ENCODE assay signal across 18 cellular contexts in the genomic region with DNA sequence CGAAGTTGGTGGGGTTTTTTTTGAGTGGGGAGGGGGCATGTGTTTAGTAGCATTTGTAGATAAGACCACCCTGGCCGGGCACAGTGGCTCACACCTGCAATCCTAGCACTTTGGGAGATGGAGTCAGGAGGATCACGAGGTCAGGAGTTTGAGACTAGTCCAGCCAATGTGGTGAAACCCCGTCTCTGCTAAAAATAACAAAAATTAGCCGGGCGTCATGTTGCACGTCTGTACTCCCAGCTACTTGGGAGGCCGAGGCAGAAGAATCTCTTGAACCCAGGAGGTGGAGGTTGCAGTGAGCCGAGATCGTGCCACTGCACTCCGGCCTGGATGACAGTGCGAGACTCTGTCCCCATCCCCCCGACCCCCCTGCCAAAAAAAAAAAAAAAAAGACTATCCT. TPM values are rescaled to one million over a fixed set of nuclear protein-coding genes. Genes with fewer than 3 reads are reported as not detected.
DNase-seq lines count a peak whose midpoint lies in the region; ATAC-seq and TF ChIP-seq lines count a peak whose summit lies in the region.
"Had no signal": no experiment of that assay in that cellular context is flagged by ENCODE, and none has a peak within 500 bp of the region (broad histone marks: within the 10 kb centered on the region; RNA-seq: fewer than 3 reads in every experiment).

No MANE protein-coding gene starts in this region.

- H3K27me3 ChIP-seq in cardiac muscle cell (no peaks in the 10 kb centered on the region), OCI-LY3 (ENCODE audit: low read depth, low read length) (no peaks in the 10 kb centered on the region), thyroid gland (no peaks in the 10 kb centered on the region)
- H3K27me3 ChIP-seq: SJCRH30 had no signal

- H3K36me3 ChIP-seq in cardiac muscle cell: no peaks in the 10 kb centered on the region
- no peaks in the 10 kb centered on the region for H3K36me3 ChIP-seq in OCI-LY3 (replicated peaks; ENCODE audit: low read depth, low read length)
- H3K36me3 ChIP-seq in thyroid gland: no peaks in the 10 kb centered on the region
- H3K36me3 ChIP-seq: SJCRH30 had no signal

- H3K27me3 Mint-ChIP-seq in memory B cell (peaks cover 2% of the 10 kb centered on the region), endothelial cell (ENCODE audit: unreplicated experiment) (no peaks in the 10 kb centered on the region)

- TF ChIP-seq CTCF in cardiac muscle cell (IDR thresholded peaks at IDR 0.05; ENCODE audit: low read depth, low read length) (no peak), OCI-LY3 (IDR thresholded peaks at IDR 0.05; ENCODE audit: low read depth, low read length) (no peak), thyroid gland (IDR thresholded peaks at IDR 0.05) (no peak), endothelial cell (IDR thresholded peaks at IDR 0.05; ENCODE audit: unreplicated experiment) (no peak)

- 52 to 65% methylated on average over 12 to 13 of the region's 13 CpGs for WGBS in thyroid gland, 2 donors

- H3K9me3 Mint-ChIP-seq in memory B cell (no peaks in the 10 kb centered on the region), endothelial cell (ENCODE audit: unreplicated experiment) (no peaks in the 10 kb centered on the region)
- H3K9me3 Mint-ChIP-seq: CD14-positive monocyte had no signal

- no peak overlapping the region for H3K9ac ChIP-seq in OCI-LY3 (ENCODE audit: low read length)

- H3K4me1 Mint-ChIP-seq in memory B cell (peaks cover 2% of the 10 kb centered on the region), endothelial cell (ENCODE audit: unreplicated experiment) (peaks cover 29% of the 10 kb centered on the region)
- H3K4me1 Mint-ChIP-seq: CD14-positive monocyte had no signal

- H3K4me2 ChIP-seq in OCI-LY3 (ENCODE audit: low read length): peak overlapping the region; percentile 8
- H3K4me2 ChIP-seq: A549 had no signal

- H2AFZ ChIP-seq in OCI-LY3 (ENCODE audit: low read depth, low read length): no peak overlapping the region

- intact Hi-C loops in left cardiac atrium (cut with DNase I): no loop called here
- intact Hi-C loops in thyroid gland (cut with DNase I): no loop called here

- peaks cover 26% of the 10 kb centered on the region for H3K4me1 ChIP-seq in cardiac muscle cell (ENCODE audit: low read depth)
- H3K4me1 ChIP-seq in OCI-LY3 (ENCODE audit: low read length): peaks cover 12% of the 10 kb centered on the region
- H3K4me1 ChIP-seq in thyroid gland: no peaks in the 10 kb centered on the region
- H3K4me1 ChIP-seq: A549, Caco-2, SJCRH30 had no signal

- H4K20me1 ChIP-seq in OCI-LY3 (ENCODE audit: insufficient read depth, low read length): no peaks in the 10 kb centered on the region

- H3K4me3 ChIP-seq in cardiac muscle cell (no peak overlapping the region), OCI-LY3 (ENCODE audit: low read length) (no peak overlapping the region), thyroid gland (replicated peaks in 1 of 3) (no peak overlapping the region)
- H3K4me3 ChIP-seq: A549, SJCRH30 had no signal

- H3K79me2 ChIP-seq in OCI-LY3 (ENCODE audit: low read length): no peaks in the 10 kb centered on the region

- no peak for ATAC-seq in left cardiac atrium
- peak; percentile 41 for ATAC-seq in memory B cell (ENCODE audit: low read depth)
- ATAC-seq: A549 had no signal

- TF ChIP-seq POLR2A in thyroid gland (IDR thresholded peaks at IDR 0.05): no peak

- no peaks in the 10 kb centered on the region for H3K36me3 Mint-ChIP-seq in memory B cell
- no peaks in the 10 kb centered on the region for H3K36me3 Mint-ChIP-seq in endothelial cell (ENCODE audit: low read depth, unreplicated experiment)
- H3K36me3 Mint-ChIP-seq: CD14-positive monocyte had no signal

- H3K27ac Mint-ChIP-seq in memory B cell (no peak overlapping the region), endothelial cell (ENCODE audit: unreplicated experiment) (no peak overlapping the region)
- H3K27ac Mint-ChIP-seq: CD14-positive monocyte had no signal

- H3K4me3 Mint-ChIP-seq in memory B cell: no peak overlapping the region
- H3K4me3 Mint-ChIP-seq in endothelial cell (ENCODE audit: unreplicated experiment): no peak overlapping the region
- H3K4me3 Mint-ChIP-seq: CD14-positive monocyte had no signal

- H3K9me3 ChIP-seq in cardiac muscle cell (ENCODE audit: low read depth): no peaks in the 10 kb centered on the region
- no peaks in the 10 kb centered on the region for H3K9me3 ChIP-seq in OCI-LY3 (ENCODE audit: insufficient read depth, low read length)
- H3K9me3 ChIP-seq in thyroid gland: no peaks in the 10 kb centered on the region
- H3K9me3 ChIP-seq: A549, Caco-2, SJCRH30 had no signal

- H3K27ac ChIP-seq in cardiac muscle cell (peak overlapping the region; percentile 62), OCI-LY3 (ENCODE audit: low read length) (no peak overlapping the region), thyroid gland (no peak overlapping the region)
- H3K27ac ChIP-seq: A549, SJCRH30 had no signal

- peak in 1 of 2 donors; percentile 35 for DNase-seq in cardiac muscle cell (ENCODE audit: low read depth in 1 of 2, low spot score in 1 of 2)
- DNase-seq in left cardiac atrium: no peak
- no peak for DNase-seq in memory B cell (ENCODE audit: low spot score in 2 of 2)
- peak; percentile 8 to 29 for DNase-seq in thyroid gland
- DNase-seq in ureter (ENCODE audit: low spot score): no peak
- no peak for DNase-seq in endothelial cell (ENCODE audit: low spot score)
- DNase-seq in activated T-cell treated with anti-CD3 and anti-CD28 coated beads for 4 hours: no peak
- DNase-seq: Caco-2, DMS79, GF-D8, Kasumi-1, NCI-H1436, NCI-H2029 treated with DMSO at 0.1 percent for 48 hours, NCI-H510A, SJCRH30 had no signal

RNA-seq across cellular contexts. Expression of gene CECR2, which starts 34.6 kb away (rescaled TPM):
- total RNA-seq in cardiac muscle cell: 17.3 and 32.3 TPM in 2 replicates
- 4.6 and 9.7 TPM in 2 replicates for polyA plus RNA-seq in cardiac muscle cell
- total RNA-seq in left cardiac atrium: 1 to 10 TPM; 4.4 to 5.6 TPM
- total RNA-seq in thyroid gland: 1 to 10 TPM; 1.5 to 7.7 (median 2.1) TPM
- total RNA-seq in ureter: 10.0 TPM
- 65.3 TPM for total RNA-seq in endothelial cell (ENCODE audit: unreplicated experiment)

Comparison
In these comparisons a context has a peak if more than half of its experiments do, and no peak if none do; other contexts are left out.
1. DNase-seq: peak in thyroid gland (2 of 2); none in left cardiac atrium (single experiment), memory B cell (0 of 2), ureter (single experiment), endothelial cell (single experiment) and activated T-cell treated with anti-CD3 and anti-CD28 coated beads for 4 hours (single experiment).